ENCODE assay signal across 24 cellular contexts in genomic region chr10:104440221-104440620, GRCh38.
"Had no signal": no experiment of that assay in that cellular context is flagged by ENCODE, and none has a peak within 500 bp of the region (broad histone marks: within the 10 kb centered on the region; RNA-seq: fewer than 3 reads in every experiment).

No MANE protein-coding gene starts in this region.

- H3K27me3 ChIP-seq: gastrocnemius medialis, spleen, upper lobe of left lung had no signal

- DNase-seq: activated CD4-positive, alpha-beta memory T cell treated with anti-CD3 and anti-CD28 coated beads, Interleukin-2, amount 10 ng/mL, durations not matched to agents 7 days and 5 days; activated CD4-positive, alpha-beta T cell treated with anti-CD3 and anti-CD28 coated beads for 4 hours; activated CD4-positive, CD25-positive, alpha-beta regulatory T cell; activated effector memory CD4-positive, alpha-beta T cell treated with Interleukin-2 at 50 U/mL for 16 hours; activated naive CD4-positive, alpha-beta T cell treated with anti-CD3 and anti-CD28 coated beads for 36 hours; activated naive CD8-positive, alpha-beta T cell treated with anti-CD3 and anti-CD28 coated beads, Interleukin-2, amount 10 ng/mL, durations not matched to agents 7 days and 5 days; activated T-cell treated with anti-CD3 and anti-CD28 coated beads, Interleukin-2, amount 50 U/mL, for 72 hours; amniotic stem cell; gastrocnemius medialis; hypothalamus; left ventricle myocardium superior; mammary epithelial cell; natural killer cell; retina; spleen; stimulated activated CD4-positive, alpha-beta T cell treated with anti-CD3 and anti-CD28 coated beads, Interleukin-4, amount 100 ng/mL, for 1 hour; stimulated activated naive CD4-positive, alpha-beta T cell; T-helper 1 cell; T1000 had no signal

- H3K4me3 ChIP-seq: gastrocnemius medialis, spleen, thoracic aorta, upper lobe of left lung had no signal

- H3K4me1 Mint-ChIP-seq: activated CD4-positive, alpha-beta memory T cell treated with anti-CD3 and anti-CD28 coated beads, Interleukin-2, amount 10 ng/mL, durations not matched to agents 7 days and 5 days; activated naive CD8-positive, alpha-beta T cell treated with anti-CD3 and anti-CD28 coated beads, Interleukin-2, amount 10 ng/mL, durations not matched to agents 7 days and 5 days; natural killer cell had no signal

- H3K9me3 ChIP-seq: gastrocnemius medialis, spleen, thoracic aorta, upper lobe of left lung had no signal

- ATAC-seq: activated T-cell treated with anti-CD3 and anti-CD28 coated beads, Interleukin-2, amount 50 U/mL, for 72 hours; gastrocnemius medialis; left ventricle myocardium superior; natural killer cell had no signal

- H3K27ac ChIP-seq: gastrocnemius medialis, spleen, thoracic aorta, upper lobe of left lung had no signal

- H3K4me3 Mint-ChIP-seq: activated CD4-positive, alpha-beta memory T cell treated with anti-CD3 and anti-CD28 coated beads, Interleukin-2, amount 10 ng/mL, durations not matched to agents 7 days and 5 days; activated naive CD4-positive, alpha-beta T cell treated with anti-CD3 and anti-CD28 coated beads for 36 hours; activated naive CD8-positive, alpha-beta T cell treated with anti-CD3 and anti-CD28 coated beads, Interleukin-2, amount 10 ng/mL, durations not matched to agents 7 days and 5 days; activated T-cell treated with anti-CD3 and anti-CD28 coated beads, Interleukin-2, amount 50 U/mL, for 72 hours; brain; mesothelial cell of epicardium; natural killer cell had no signal

- H3K4me1 ChIP-seq: gastrocnemius medialis, spleen, upper lobe of left lung had no signal

- H3K9me3 Mint-ChIP-seq: activated CD4-positive, alpha-beta memory T cell treated with anti-CD3 and anti-CD28 coated beads, Interleukin-2, amount 10 ng/mL, durations not matched to agents 7 days and 5 days; activated naive CD4-positive, alpha-beta T cell treated with anti-CD3 and anti-CD28 coated beads for 36 hours; activated naive CD8-positive, alpha-beta T cell treated with anti-CD3 and anti-CD28 coated beads, Interleukin-2, amount 10 ng/mL, durations not matched to agents 7 days and 5 days; activated T-cell treated with anti-CD3 and anti-CD28 coated beads, Interleukin-2, amount 50 U/mL, for 72 hours; brain; mesothelial cell of epicardium; natural killer cell had no signal

- H3K27ac Mint-ChIP-seq: activated CD4-positive, alpha-beta memory T cell treated with anti-CD3 and anti-CD28 coated beads, Interleukin-2, amount 10 ng/mL, durations not matched to agents 7 days and 5 days; activated naive CD4-positive, alpha-beta T cell treated with anti-CD3 and anti-CD28 coated beads for 36 hours; activated naive CD8-positive, alpha-beta T cell treated with anti-CD3 and anti-CD28 coated beads, Interleukin-2, amount 10 ng/mL, durations not matched to agents 7 days and 5 days; activated T-cell treated with anti-CD3 and anti-CD28 coated beads, Interleukin-2, amount 50 U/mL, for 72 hours; brain; mesothelial cell of epicardium; natural killer cell; progenitor cell of endocrine pancreas had no signal

- H3K27me3 Mint-ChIP-seq: progenitor cell of endocrine pancreas had no signal

- H3K36me3 ChIP-seq: gastrocnemius medialis, spleen, thoracic aorta, upper lobe of left lung had no signal

- H3K36me3 Mint-ChIP-seq: activated naive CD8-positive, alpha-beta T cell treated with anti-CD3 and anti-CD28 coated beads, Interleukin-2, amount 10 ng/mL, durations not matched to agents 7 days and 5 days; brain; mesothelial cell of epicardium; natural killer cell had no signal
